11 cellular contexts compared by ENCODE assay signal in genomic region chr15:48001393-48002059, GRCh38.
DNase-seq lines count a peak whose midpoint lies in the region; ATAC-seq, FAIRE-seq and TF ChIP-seq lines count a peak whose summit lies in the region.
"Had no signal": no experiment of that assay in that cellular context is flagged by ENCODE, and none has a peak within 500 bp of the region (broad histone marks: within the 10 kb centered on the region; RNA-seq: fewer than 3 reads in every experiment).

No MANE protein-coding gene starts in this region.

- TF ChIP-seq POLR2A in NB4 (IDR thresholded peaks at IDR 0.05; ENCODE audit: extremely low read depth, insufficient read length): no peak

- ATAC-seq in GM19397 (IDR thresholded peaks at IDR 0.05; ENCODE audit: unreplicated experiment) (peak; percentile 88), HG02973 (IDR thresholded peaks at IDR 0.05; ENCODE audit: unreplicated experiment) (peak; percentile 94), esophagus mucosa (no peak)

- FAIRE-seq in D721Med (lab: Jason Lieb, UNC): no peak

- TF ChIP-seq CTCF in GM10266 (IDR thresholded peaks at IDR 0.05; ENCODE audit: control insufficient read depth, insufficient read depth, low read depth, missing control alignments) (no peak), NB4 (IDR thresholded peaks at IDR 0.05; ENCODE audit: low read depth, low read length) (no peak), D721Med (IDR thresholded peaks at IDR 0.05; ENCODE audit: insufficient read depth, missing control alignments) (no peak)

- DNase-seq in GM10266 (ENCODE audit: extremely low spot score): peak; percentile 28
- peak; percentile 29 for DNase-seq in NB4 (ENCODE audit: low read depth)
- DNase-seq in germinal center (ENCODE audit: low spot score): no peak
- no peak for DNase-seq in stimulated activated CD4-positive, alpha-beta T cell treated with anti-CD3 and anti-CD28 coated beads, Interleukin-15, amount 100 ng/mL, for 24 hours
- no peak for DNase-seq in D721Med (ENCODE audit: insufficient read length, low spot score)
- DNase-seq: activated CD4-positive, alpha-beta memory T cell treated with anti-CD3 and anti-CD28 coated beads for 36 hours; CD4-positive, alpha-beta memory T cell; trophoblast cell had no signal

- H3K4me3 ChIP-seq in NB4 (ENCODE audit: low read depth, low read length): no peak overlapping the region

Comparison
In these comparisons a context has a peak if more than half of its experiments do, and no peak if none do; other contexts are left out.
1. DNase-seq: peak in GM10266 (single experiment) and NB4 (single experiment); none in germinal center (single experiment), stimulated activated CD4-positive, alpha-beta T cell treated with anti-CD3 and anti-CD28 coated beads, Interleukin-15, amount 100 ng/mL, for 24 hours (single experiment) and D721Med (single experiment).